ENCODE assay signal across 17 cellular contexts in genomic region chr1:213303286-213303685, GRCh38.
DNase-seq lines count a peak whose midpoint lies in the region; ATAC-seq and TF ChIP-seq lines count a peak whose summit lies in the region.
"Had no signal": no experiment of that assay in that cellular context is flagged by ENCODE, and none has a peak within 500 bp of the region (broad histone marks: within the 10 kb centered on the region; RNA-seq: fewer than 3 reads in every experiment).

No MANE protein-coding gene starts in this region.

- H3K4me1 ChIP-seq in Caco-2 (peaks cover 8% of the 10 kb centered on the region), IMR-90 (ENCODE audit: control insufficient read depth, insufficient read depth, low read length) (no peaks in the 10 kb centered on the region)
- no peaks in the 10 kb centered on the region for H3K4me1 ChIP-seq in CD8-positive, alpha-beta memory T cell (ENCODE audit: insufficient read depth, low read length)

- no peaks in the 10 kb centered on the region for H3K9me3 Mint-ChIP-seq in Caco-2 (ENCODE audit: unreplicated experiment)
- H3K9me3 Mint-ChIP-seq in CD8-positive, alpha-beta memory T cell: peaks cover 0 to 10% (median 2%) of the 10 kb centered on the region in 5 donors
- no peaks in the 10 kb centered on the region for H3K9me3 Mint-ChIP-seq in effector memory CD8-positive, alpha-beta T cell

- DNase-seq in Caco-2: peak; percentile 9 to 38
- peak; percentile 13 for DNase-seq in IMR-90
- peak; percentile 43 for DNase-seq in choroid plexus epithelial cell (ENCODE audit: low read depth)
- peak; percentile 54 for DNase-seq in left kidney (ENCODE audit: low read depth, low spot score)
- no peak for DNase-seq in NCI-H1436 (lab: John Stamatoyannopoulos, UW)
- DNase-seq in CD8-positive, alpha-beta memory T cell: no peak
- DNase-seq in effector memory CD8-positive, alpha-beta T cell: no peak
- DNase-seq in lower leg skin (ENCODE audit: low spot score in 2 of 2): no peak
- DNase-seq: activated CD8-positive, alpha-beta memory T cell treated with anti-CD3 and anti-CD28 coated beads, Interleukin-2, amount 50 U/mL, for 4 hours; cerebellar nuclear complex; COR-L47; naive B cell; NCI-H1092; SHP77 had no signal

- no peak overlapping the region for H2AK5ac ChIP-seq in IMR-90 (ENCODE audit: low read depth, low read length)

- H4K8ac ChIP-seq in IMR-90 (ENCODE audit: low read depth in 2 of 2, low read length in 2 of 2): no peak overlapping the region

- H3K9me3 ChIP-seq in Caco-2 (peaks cover 4% of the 10 kb centered on the region; the same call in 1 of the 2 replicates), IMR-90 (ENCODE audit: control insufficient read depth, insufficient read depth, low read length) (no peaks in the 10 kb centered on the region)
- no peaks in the 10 kb centered on the region for H3K9me3 ChIP-seq in CD8-positive, alpha-beta memory T cell (ENCODE audit: low read length)
- H3K9me3 ChIP-seq: thoracic aorta had no signal

- POLR2A ChIA-PET in Caco-2 (lab: Charles Lee): no interaction called here
- POLR2A ChIA-PET in IMR-90 (lab: Charles Lee; ENCODE audit: unreplicated experiment): no interaction called here
- POLR2A ChIA-PET in CD8-positive, alpha-beta memory T cell (lab: Charles Lee): no interaction called here

- WGBS in IMR-90 (ENCODE audit: extremely low coverage in 2 of 2, insufficient read length in 1 of 2), 2 experiments: 20% methylated on average over 2 of the region's 8 CpGs; no CpG with 5 or more reads in 1 of the 2 experiments
- 54 to 58% methylated on average over 8 of the region's 8 CpGs for WGBS in lower leg skin, 2 donors

- no peaks in the 10 kb centered on the region for H4K20me1 ChIP-seq in IMR-90 (ENCODE audit: insufficient read depth, low read length)

- no peak overlapping the region for H2BK5ac ChIP-seq in IMR-90 (ENCODE audit: low read depth, low read length, poor library complexity, severe bottlenecking)

- no peak overlapping the region for H3K27ac Mint-ChIP-seq in Caco-2 (ENCODE audit: unreplicated experiment)
- H3K27ac Mint-ChIP-seq in CD8-positive, alpha-beta memory T cell: no peak overlapping the region
- no peak overlapping the region for H3K27ac Mint-ChIP-seq in effector memory CD8-positive, alpha-beta T cell
- H3K27ac Mint-ChIP-seq: activated naive CD8-positive, alpha-beta T cell had no signal

- intact Hi-C loops in Caco-2 (cut with micrococcal nuclease; ENCODE audit: unreplicated experiment) (no loop called here), IMR-90 (cut with micrococcal nuclease) (no loop called here), lower leg skin (cut with DNase I; ENCODE audit: low total_unique reads) (no loop called here)

- H3K79me1 ChIP-seq in IMR-90 (ENCODE audit: low read depth in 1 of 2, low read length in 2 of 2): no peaks in the 10 kb centered on the region

- TF ChIP-seq CTCF in Caco-2 (IDR thresholded peaks at IDR 0.05; ENCODE audit: insufficient read depth in 1 of 2, low read depth in 1 of 2, low read length in 1 of 2, severe bottlenecking in 1 of 2, unreplicated experiment in 1 of 2) (no peak), IMR-90 (conservative IDR thresholded peaks at IDR 0.05; ENCODE audit: low read depth, low read length) (no peak), choroid plexus epithelial cell (conservative IDR thresholded peaks at IDR 0.05; ENCODE audit: low read depth, low read length) (no peak), lower leg skin (IDR thresholded peaks at IDR 0.05) (no peak)

- no peak overlapping the region for H4K5ac ChIP-seq in IMR-90 (ENCODE audit: low read depth, low read length)

- no peak overlapping the region for H2BK15ac ChIP-seq in IMR-90 (ENCODE audit: low read depth, low read length)

- H3K56ac ChIP-seq in IMR-90 (ENCODE audit: extremely low read depth, insufficient read depth, low read length): no peak overlapping the region

- no peak overlapping the region for H3K4me3 Mint-ChIP-seq in Caco-2 (ENCODE audit: unreplicated experiment)
- no peak overlapping the region for H3K4me3 Mint-ChIP-seq in CD8-positive, alpha-beta memory T cell
- no peak overlapping the region for H3K4me3 Mint-ChIP-seq in effector memory CD8-positive, alpha-beta T cell
- H3K4me3 Mint-ChIP-seq: activated naive CD8-positive, alpha-beta T cell; naive B cell had no signal

- H3K23ac ChIP-seq in IMR-90 (ENCODE audit: low read depth, low read length): no peak overlapping the region

- no TSS peak for BruUV-seq in Caco-2 (replicated peaks; lab: Mats Ljungman, UMichigan)
- BruUV-seq in IMR-90 (replicated peaks; lab: Mats Ljungman, UMichigan): no TSS peak

- ATAC-seq in IMR-90 (ENCODE audit: low read depth): peak; percentile 66
- no peak for ATAC-seq in effector memory CD8-positive, alpha-beta T cell (replicated peaks)
- ATAC-seq: left lobe of liver had no signal

- TF ChIP-seq POLR2A in IMR-90 (IDR thresholded peaks at IDR 0.05; ENCODE audit: low read depth, low read length): no peak
- TF ChIP-seq POLR2A in lower leg skin (IDR thresholded peaks at IDR 0.05): no peak

- H3K18ac ChIP-seq in IMR-90 (ENCODE audit: low read depth, low read length): no peak overlapping the region

- no peaks in the 10 kb centered on the region for H3K27me3 Mint-ChIP-seq in Caco-2 (ENCODE audit: insufficient read depth, unreplicated experiment)
- H3K27me3 Mint-ChIP-seq in CD8-positive, alpha-beta memory T cell: no peaks in the 10 kb centered on the region
- H3K27me3 Mint-ChIP-seq in effector memory CD8-positive, alpha-beta T cell: no peaks in the 10 kb centered on the region
- H3K27me3 Mint-ChIP-seq: activated naive CD8-positive, alpha-beta T cell had no signal

- H2AFZ ChIP-seq in IMR-90 (replicated peaks; ENCODE audit: low read length, poor library complexity): peak overlapping the region; percentile 12

- TF ChIP-seq RAD21 in IMR-90 (IDR thresholded peaks at IDR 0.05; ENCODE audit: low read length): no peak

- H3K36me3 ChIP-seq in Caco-2 (ENCODE audit: control insufficient read depth, insufficient read depth, low read length) (no peaks in the 10 kb centered on the region), IMR-90 (ENCODE audit: control insufficient read depth, insufficient read depth, low read length) (no peaks in the 10 kb centered on the region)
- H3K36me3 ChIP-seq in CD8-positive, alpha-beta memory T cell (ENCODE audit: insufficient read depth, low read length): no peaks in the 10 kb centered on the region
- H3K36me3 ChIP-seq: thoracic aorta had no signal

- no peak overlapping the region for H3K4ac ChIP-seq in IMR-90 (ENCODE audit: low read depth, low read length)

- in situ Hi-C loops in IMR-90 (cut with MboI; ENCODE audit: low sequenced_read_pairs): no loop called here

- no peak overlapping the region for H3K14ac ChIP-seq in IMR-90 (replicated peaks; ENCODE audit: low read depth, low read length)

- no peak overlapping the region for H3K4me3 ChIP-seq in Caco-2 (ENCODE audit: low read depth, low read length)
- H3K4me3 ChIP-seq in IMR-90 (ENCODE audit: insufficient read depth, low read depth, low read length): no peak overlapping the region
- no peak overlapping the region for H3K4me3 ChIP-seq in choroid plexus epithelial cell (ENCODE audit: low read depth, low read length)
- H3K4me3 ChIP-seq in CD8-positive, alpha-beta memory T cell (ENCODE audit: low read length): no peak overlapping the region
- no peak overlapping the region for H3K4me3 ChIP-seq in lower leg skin (ENCODE audit: low read depth, poor library complexity, severe bottlenecking)
- H3K4me3 ChIP-seq: thoracic aorta had no signal

- H2BK20ac ChIP-seq in IMR-90 (ENCODE audit: low read depth, low read length): no peak overlapping the region

- H3K36me3 Mint-ChIP-seq in Caco-2 (ENCODE audit: insufficient read depth, unreplicated experiment): peaks cover 6% of the 10 kb centered on the region
- peaks cover 0 to 2% (median 0%) of the 10 kb centered on the region in 3 donors for H3K36me3 Mint-ChIP-seq in CD8-positive, alpha-beta memory T cell
- H3K36me3 Mint-ChIP-seq in effector memory CD8-positive, alpha-beta T cell (ENCODE audit: insufficient read depth): no peaks in the 10 kb centered on the region
- H3K36me3 Mint-ChIP-seq: naive B cell had no signal

- H3K9ac ChIP-seq in IMR-90 (ENCODE audit: low read depth, low read length): no peak overlapping the region

- no peak overlapping the region for H2AK9ac ChIP-seq in IMR-90 (replicated peaks; ENCODE audit: low read depth, low read length, poor library complexity)

- H2BK120ac ChIP-seq in IMR-90 (ENCODE audit: low read depth, low read length): no peak overlapping the region

- dilution Hi-C loops in IMR-90 (cut with HindIII; ENCODE audit: low sequenced_read_pairs, unreplicated experiment): no loop called here

- H3K27ac ChIP-seq in IMR-90 (ENCODE audit: insufficient read depth, low read length): no peak overlapping the region
- H3K27ac ChIP-seq in CD8-positive, alpha-beta memory T cell (ENCODE audit: low read depth, low read length): no peak overlapping the region
- H3K27ac ChIP-seq: thoracic aorta had no signal

- H3K9me1 ChIP-seq in IMR-90 (ENCODE audit: insufficient read depth, low read length): no peaks in the 10 kb centered on the region

- no peak overlapping the region for H4K91ac ChIP-seq in IMR-90 (ENCODE audit: insufficient read depth, low read depth, low read length)

- H3K4me2 ChIP-seq in IMR-90 (ENCODE audit: low read depth, low read length): no peak overlapping the region

- CTCF ChIA-PET in Caco-2 (lab: Charles Lee) (no interaction called here), IMR-90 (lab: Yijun Ruan, JAX) (no interaction called here)
- CTCF ChIA-PET in CD8-positive, alpha-beta memory T cell (lab: Charles Lee): no interaction called here

- H3K27me3 ChIP-seq in Caco-2 (replicated peaks; ENCODE audit: control insufficient read depth, insufficient read depth, low read length) (no peaks in the 10 kb centered on the region), IMR-90 (ENCODE audit: control insufficient read depth, insufficient read depth, low read length) (no peaks in the 10 kb centered on the region)
- no peaks in the 10 kb centered on the region for H3K27me3 ChIP-seq in CD8-positive, alpha-beta memory T cell (ENCODE audit: insufficient read depth, low read length, poor library complexity, severe bottlenecking)

- no peaks in the 10 kb centered on the region for H3K4me1 Mint-ChIP-seq in Caco-2 (ENCODE audit: low read depth, unreplicated experiment)
- no peaks in the 10 kb centered on the region for H3K4me1 Mint-ChIP-seq in CD8-positive, alpha-beta memory T cell
- no peaks in the 10 kb centered on the region for H3K4me1 Mint-ChIP-seq in effector memory CD8-positive, alpha-beta T cell (ENCODE audit: low read depth in 2 of 2)
- H3K4me1 Mint-ChIP-seq: naive B cell had no signal

TF ChIP-seq in IMR-90, 13 proteins besides CTCF, POLR2A, EP300 and RAD21 (continues in another document):
- TF ChIP-seq RCOR1 (IDR thresholded peaks at IDR 0.05; ENCODE audit: insufficient replicate concordance, low read length) (no peak), BHLHE40 (IDR thresholded peaks at IDR 0.05; ENCODE audit: low read depth, low read length) (no peak), CHD1 (IDR thresholded peaks at IDR 0.05; ENCODE audit: low read depth, low read length) (no peak), MAZ (IDR thresholded peaks at IDR 0.05; ENCODE audit: borderline replicate concordance, low read depth, low read length) (no peak), NFE2L2 (IDR thresholded peaks at IDR 0.05; ENCODE audit: low read depth, low read length) (no peak), MXI1 (IDR thresholded peaks at IDR 0.05; ENCODE audit: borderline replicate concordance, low read depth, low read length) (no peak), FOS (IDR thresholded peaks at IDR 0.05; ENCODE audit: low read depth, low read length) (no peak)

Comparison
In these comparisons a context has a peak if more than half of its experiments do, and no peak if none do; other contexts are left out.
1. DNase-seq: peak in Caco-2 (2 of 2), IMR-90 (single experiment), choroid plexus epithelial cell (single experiment) and left kidney (single experiment); none in NCI-H1436 (single experiment), CD8-positive, alpha-beta memory T cell (0 of 5), effector memory CD8-positive, alpha-beta T cell (0 of 3) and lower leg skin (0 of 2).